ENCODE assay signal across 14 cellular contexts in genomic region chr13:73254827-73255226, GRCh38.
"Had no signal": no experiment of that assay in that cellular context is flagged by ENCODE, and none has a peak within 500 bp of the region (broad histone marks: within the 10 kb centered on the region; RNA-seq: fewer than 3 reads in every experiment).

No MANE protein-coding gene starts in this region.

- H3K4me1 Mint-ChIP-seq: activated naive CD8-positive, alpha-beta T cell treated with anti-CD3 and anti-CD28 coated beads, Interleukin-2, amount 50 U/mL, for 24 hours; memory B cell had no signal

- H3K9me3 ChIP-seq: ascending aorta, left lung, psoas muscle, sigmoid colon, upper lobe of right lung had no signal

- DNase-seq: activated naive CD4-positive, alpha-beta T cell treated with Interleukin-2 at 50 U/mL for 16 hours; activated naive CD8-positive, alpha-beta T cell treated with anti-CD3 and anti-CD28 coated beads, Interleukin-2, amount 50 U/mL, for 24 hours; left lung; nucleus accumbens; psoas muscle; sigmoid colon; stimulated activated naive CD8-positive, alpha-beta T cell treated with anti-CD3 and anti-CD28 coated beads, Interleukin-15, Interleukin-2, amounts not matched to agents 100 U/mL and 50 U/mL, for 24 hours; T-helper 9 cell; upper lobe of right lung had no signal

- H3K27ac Mint-ChIP-seq: activated naive CD8-positive, alpha-beta T cell treated with anti-CD3 and anti-CD28 coated beads, Interleukin-2, amount 50 U/mL, for 24 hours; memory B cell; natural killer cell treated with Interleukin-12 subunit alpha and Interleukin-12 subunit beta and Interleukin-15 and Interleukin-18, amount 100 ng/mL, for 72 hours had no signal

- H3K9me3 Mint-ChIP-seq: activated naive CD8-positive, alpha-beta T cell treated with anti-CD3 and anti-CD28 coated beads, Interleukin-2, amount 50 U/mL, for 24 hours; natural killer cell treated with Interleukin-12 subunit alpha and Interleukin-12 subunit beta and Interleukin-15 and Interleukin-18, amount 100 ng/mL, for 72 hours had no signal

- H3K4me1 ChIP-seq: psoas muscle, sigmoid colon, upper lobe of right lung had no signal

- H3K4me3 ChIP-seq: ascending aorta, cardiac muscle cell, left lung, psoas muscle, sigmoid colon, upper lobe of right lung had no signal

- H3K27me3 Mint-ChIP-seq: activated naive CD8-positive, alpha-beta T cell treated with anti-CD3 and anti-CD28 coated beads, Interleukin-2, amount 50 U/mL, for 24 hours had no signal

- H3K4me3 Mint-ChIP-seq: activated naive CD8-positive, alpha-beta T cell treated with anti-CD3 and anti-CD28 coated beads, Interleukin-2, amount 50 U/mL, for 24 hours; memory B cell; natural killer cell treated with Interleukin-12 subunit alpha and Interleukin-12 subunit beta and Interleukin-15 and Interleukin-18, amount 100 ng/mL, for 72 hours had no signal

- H3K27me3 ChIP-seq: ascending aorta, cardiac muscle cell, left lung, sigmoid colon, upper lobe of right lung had no signal

- H3K27ac ChIP-seq: ascending aorta, cardiac muscle cell, left lung, psoas muscle, sigmoid colon, upper lobe of right lung, VCaP had no signal

- H3K36me3 Mint-ChIP-seq: memory B cell; natural killer cell treated with Interleukin-12 subunit alpha and Interleukin-12 subunit beta and Interleukin-15 and Interleukin-18, amount 100 ng/mL, for 72 hours had no signal

- H3K36me3 ChIP-seq: ascending aorta, cardiac muscle cell, left lung, sigmoid colon, upper lobe of right lung had no signal

- ATAC-seq: activated naive CD8-positive, alpha-beta T cell treated with anti-CD3 and anti-CD28 coated beads, Interleukin-2, amount 50 U/mL, for 24 hours; left lung; natural killer cell treated with Interleukin-12 subunit alpha and Interleukin-12 subunit beta and Interleukin-15 and Interleukin-18, amount 100 ng/mL, for 72 hours; psoas muscle; stimulated activated naive CD8-positive, alpha-beta T cell treated with anti-CD3 and anti-CD28 coated beads, Interleukin-15, Interleukin-2, amounts not matched to agents 100 U/mL and 50 U/mL, for 24 hours; upper lobe of right lung had no signal
